Comparison of ENCODE assay signal across 1 cellular context in genomic region chr22:26658161-26658560, GRCh38.
TF ChIP-seq lines count a peak whose summit lies in the region.

No MANE protein-coding gene starts in this region.

TF ChIP-seq in K562, 482 proteins besides CTCF, POLR2A, EP300 and RAD21:
- peak in 1 of 2 experiments; percentile 63; a peak in 1 of 4 replicates for TF ChIP-seq RCOR1 (IDR thresholded peaks at IDR 0.05; ENCODE audit: borderline replicate concordance in 1 of 2, low read depth in 2 of 2, low read length in 2 of 2)
- peak; percentile 96 for TF ChIP-seq BCOR (IDR thresholded peaks at IDR 0.05)
- peak; percentile 83 for TF ChIP-seq SMARCA5 (IDR thresholded peaks at IDR 0.05)
- TF ChIP-seq ZFP36 (IDR thresholded peaks at IDR 0.05; ENCODE audit: low read depth, low read length, partially characterized antibody): peak; percentile 90
- peak; percentile 70 to 86 for TF ChIP-seq KDM1A (IDR thresholded peaks at IDR 0.05)
- no peak for TF ChIP-seq CCAR2 (IDR thresholded peaks at IDR 0.05; ENCODE audit: low read depth, low read length)
- TF ChIP-seq RBM25 (IDR thresholded peaks at IDR 0.05; ENCODE audit: low read depth, low read length, severe bottlenecking): peak; percentile 96
- TF ChIP-seq TAF15 (IDR thresholded peaks at IDR 0.05; ENCODE audit: low read depth, low read length): no peak
- peak; percentile 68 for TF ChIP-seq ADNP (tag; IDR thresholded peaks at IDR 0.05)
- 0 out of 2 replicates have a peak, but pooled peaks have one; percentile 31 for TF ChIP-seq PTBP1 (IDR thresholded peaks at IDR 0.05; ENCODE audit: low read depth, low read length)
- TF ChIP-seq GTF2F1 (IDR thresholded peaks at IDR 0.05; ENCODE audit: low read depth, low read length): no peak
